Comparison of ENCODE assay signal across 11 cellular contexts in genomic region chr12:56219840-56220239, GRCh38. TPM values are rescaled to one million over a fixed set of nuclear protein-coding genes. Genes with fewer than 3 reads are reported as not detected.
DNase-seq lines count a peak whose midpoint lies in the region; ATAC-seq and TF ChIP-seq lines count a peak whose summit lies in the region.
"Had no signal": no experiment of that assay in that cellular context is flagged by ENCODE, and none has a peak within 500 bp of the region (broad histone marks: within the 10 kb centered on the region; RNA-seq: fewer than 3 reads in every experiment).

No MANE protein-coding gene starts in this region.

- peaks cover 9% of the 10 kb centered on the region for H3K36me3 Mint-ChIP-seq in neural crest cell (ENCODE audit: low read depth)

- H3F3A ChIP-seq in DOHH2 (ENCODE audit: control insufficient read depth, insufficient read depth) = peaks cover 5% of the 10 kb centered on the region

- no peaks in the 10 kb centered on the region for H3K9me3 Mint-ChIP-seq in neural crest cell

- no peak overlapping the region for H3K27ac Mint-ChIP-seq in neural crest cell (ENCODE audit: unreplicated experiment)

- DNase-seq in AG10803 (ENCODE audit: low read depth) (no peak), ascending aorta (ENCODE audit: low spot score in 2 of 2) (no peak), neural crest cell (ENCODE audit: low read depth, low spot score) (no peak), Peyer's patch (no peak)
- DNase-seq: colonic mucosa, NCI-H510A treated with DMSO at 0.1 percent for 48 hours had no signal

- no peaks in the 10 kb centered on the region for H4K20me1 ChIP-seq in DOHH2 (ENCODE audit: control insufficient read depth, insufficient read depth, low read depth, low read length)

- H3K4me1 ChIP-seq in DOHH2 (ENCODE audit: control insufficient read depth, low read length) (peaks cover 31% of the 10 kb centered on the region), ascending aorta (peaks cover 17 to 42% of the 10 kb centered on the region in 2 donors), Peyer's patch (peaks cover 5 to 40% (median 6%) of the 10 kb centered on the region in 4 donors)

- intact Hi-C loops in ascending aorta (cut with DNase I) = loop anchor here (2.0 kb wide), 1 partner anchor 13 kb away; no protein-coding TSS in a partner anchor

- peak overlapping the region; percentile 78; the same call in 1 of the 2 replicates for H3K27ac ChIP-seq in DOHH2 (ENCODE audit: low read depth, low read length)
- H3K27ac ChIP-seq in ascending aorta = peak overlapping the region; percentile 98 to 100
- peak overlapping the region in 2 of 4 donors; percentile 94 for H3K27ac ChIP-seq in Peyer's patch

- H3K4me1 Mint-ChIP-seq in neural crest cell = peaks cover 38% of the 10 kb centered on the region

- ATAC-seq in GM21619 (IDR thresholded peaks at IDR 0.05; ENCODE audit: unreplicated experiment) = no peak
- ATAC-seq in GM19452 (IDR thresholded peaks at IDR 0.05; ENCODE audit: unreplicated experiment) = no peak
- no peak for ATAC-seq in HG02884 (IDR thresholded peaks at IDR 0.05; ENCODE audit: unreplicated experiment)

- H3K27me3 Mint-ChIP-seq in neural crest cell (ENCODE audit: low read depth) = no peaks in the 10 kb centered on the region

- peak overlapping the region; percentile 95; the same call in 1 of the 2 replicates for H3K4me2 ChIP-seq in DOHH2 (ENCODE audit: low read length)

- no peak for TF ChIP-seq POLR2A in Peyer's patch (IDR thresholded peaks at IDR 0.05)

- H3K4me3 Mint-ChIP-seq in neural crest cell = peak overlapping the region; percentile 74

- H3K9me2 ChIP-seq in DOHH2 (replicated peaks; ENCODE audit: control insufficient read depth, low read length) = no peaks in the 10 kb centered on the region

- no peaks in the 10 kb centered on the region for H3K9me3 ChIP-seq in DOHH2 (ENCODE audit: control insufficient read depth, insufficient read depth, low read length)
- no peaks in the 10 kb centered on the region for H3K9me3 ChIP-seq in ascending aorta
- no peaks in the 10 kb centered on the region for H3K9me3 ChIP-seq in Peyer's patch
- H3K9me3 ChIP-seq: colonic mucosa had no signal

- H3K27me3 ChIP-seq in DOHH2 (ENCODE audit: control insufficient read depth, low read length) = no peaks in the 10 kb centered on the region
- H3K27me3 ChIP-seq in ascending aorta = no peaks in the 10 kb centered on the region
- no peaks in the 10 kb centered on the region for H3K27me3 ChIP-seq in Peyer's patch
- H3K27me3 ChIP-seq: colonic mucosa had no signal

- H3K79me2 ChIP-seq in DOHH2 (ENCODE audit: control insufficient read depth, low read length) = peaks cover 41% of the 10 kb centered on the region

- peak overlapping the region; percentile 97 for H3K4me3 ChIP-seq in AG10803 (ENCODE audit: low read length)
- peak overlapping the region; percentile 94 for H3K4me3 ChIP-seq in DOHH2 (ENCODE audit: low read length)
- H3K4me3 ChIP-seq in ascending aorta = peak overlapping the region in 1 of 2 donors; percentile 70
- H3K4me3 ChIP-seq in Peyer's patch = no peak overlapping the region

- H3K36me3 ChIP-seq in DOHH2 (ENCODE audit: control insufficient read depth, low read length) (peaks cover 14% of the 10 kb centered on the region), ascending aorta (peaks cover 18 to 25% of the 10 kb centered on the region in 2 donors), Peyer's patch (peaks cover 0 to 18% (median 0%) of the 10 kb centered on the region in 3 donors)

- no peak for TF ChIP-seq CTCF in AG10803 (conservative IDR thresholded peaks at IDR 0.05; ENCODE audit: low read length)
- no peak for TF ChIP-seq CTCF in DOHH2 (IDR thresholded peaks at IDR 0.05; ENCODE audit: low read depth, low read length, poor library complexity, severe bottlenecking)
- TF ChIP-seq CTCF in ascending aorta (IDR thresholded peaks at IDR 0.05) = no peak
- no peak for TF ChIP-seq CTCF in neural crest cell (conservative IDR thresholded peaks at IDR 0.05)
- TF ChIP-seq CTCF in Peyer's patch (IDR thresholded peaks at IDR 0.05) = no peak

RNA-seq across cellular contexts. Expression of gene RNF41, which starts 1.9 kb away (rescaled TPM):
- total RNA-seq in ascending aorta (50.3 TPM), neural crest cell (48.3 and 48.6 TPM in 2 replicates), Peyer's patch (10 to 100 TPM; 23.8 to 52.0 (median 37.6) TPM)

RNA-seq across cellular contexts. Expression of gene NABP2, which starts 4.3 kb away (rescaled TPM):
- total RNA-seq in ascending aorta = 2.8 TPM
- total RNA-seq in neural crest cell = 71.8 and 75.7 TPM in 2 replicates
- total RNA-seq in Peyer's patch = 10 to 100 TPM; 15.3 to 25.3 (median 23.5) TPM

RNA-seq across cellular contexts. Expression of gene SLC39A5, which starts 10.0 kb away (rescaled TPM):
- total RNA-seq in ascending aorta = not detected
- 0.65 and 1.0 TPM in 2 replicates for total RNA-seq in neural crest cell
- 100 to 1,000 TPM in 3 of 4 donors, 10 to 100 TPM in 1; 96.6 to 950 (median 626) TPM for total RNA-seq in Peyer's patch
- total RNA-seq: M059J had no signal

RNA-seq across cellular contexts. Expression of gene SMARCC2, which starts 30.6 kb away (rescaled TPM):
- total RNA-seq in ascending aorta (53.9 TPM), neural crest cell (164 and 172 TPM in 2 replicates), Peyer's patch (100 to 1,000 TPM in 3 of 4 donors, 10 to 100 TPM in 1; 85.6 to 299 (median 139) TPM)

RNA-seq across cellular contexts. Expression of gene ANKRD52, which starts 38.3 kb away (rescaled TPM):
- total RNA-seq in ascending aorta (17.5 TPM), neural crest cell (61.4 and 68.0 TPM in 2 replicates), Peyer's patch (10 to 100 TPM; 30.5 to 48.7 (median 36.6) TPM)

Comparison
In these comparisons a context has a peak if more than half of its experiments do, and no peak if none do; other contexts are left out.
1. H3K4me3 ChIP-seq: peak in AG10803 (single experiment) and DOHH2 (single experiment); none in Peyer's patch (0 of 4).
2. RNA of gene SLC39A5, which starts 10.0 kb away (total RNA-seq): 96.6 to 950 TPM in Peyer's patch; 0.65 to 1.0 TPM in neural crest cell and not detected in ascending aorta (single experiment); every median in the first group is over 10 times any median in the second.